29 cellular contexts compared by ENCODE assay signal in the genomic region with DNA sequence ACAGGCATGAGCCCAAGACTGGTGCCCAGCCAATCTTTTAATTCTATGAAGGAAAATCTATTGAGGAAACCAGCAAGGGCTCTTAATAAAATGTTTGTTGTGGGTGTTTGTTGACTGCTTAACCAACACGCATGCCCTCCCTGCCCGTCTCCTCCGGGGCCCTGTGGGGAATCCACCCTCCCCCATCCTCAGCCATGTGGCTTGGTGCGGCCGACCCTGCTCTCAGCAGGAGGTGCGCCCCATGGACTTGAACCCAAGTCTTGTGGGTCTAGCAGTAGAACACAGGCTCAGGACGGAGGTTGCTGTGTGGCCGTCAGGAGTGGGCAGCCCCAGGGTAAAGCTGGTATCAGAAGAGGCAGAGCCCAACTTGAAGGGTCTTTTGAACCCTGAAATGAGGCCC.
"Had no signal": no experiment of that assay in that cellular context is flagged by ENCODE, and none has a peak within 500 bp of the region (broad histone marks: within the 10 kb centered on the region; RNA-seq: fewer than 3 reads in every experiment).

No MANE protein-coding gene starts in this region.

- H3K4me3 ChIP-seq: ascending aorta, cardiac muscle cell had no signal

- H3K27ac ChIP-seq: ascending aorta, cardiac muscle cell, VCaP had no signal

- H3K27me3 ChIP-seq: ascending aorta, cardiac muscle cell had no signal

- H3K4me1 ChIP-seq: ascending aorta had no signal

- H3K9me3 ChIP-seq: ascending aorta had no signal

- ATAC-seq: activated CD4-positive, alpha-beta T cell treated with anti-CD3 and anti-CD28 coated beads for 36 hours; activated CD4-positive, CD25-positive, alpha-beta regulatory T cell treated with anti-CD3 and anti-CD28 coated beads, Interleukin-2, amount 50 U/mL, for 24 hours; activated CD8-positive, alpha-beta T cell treated with anti-CD3 and anti-CD28 coated beads, Interleukin-2, amount 10 ng/mL, durations not matched to agents 7 days and 5 days; activated naive CD8-positive, alpha-beta T cell treated with anti-CD3 and anti-CD28 coated beads, Interleukin-2, amount 50 U/mL, for 24 hours; WTC11 had no signal

- H3K36me3 ChIP-seq: ascending aorta, cardiac muscle cell had no signal

- DNase-seq: activated CD4-positive, alpha-beta memory T cell treated with anti-CD3 and anti-CD28 coated beads, Interleukin-2, amount 10 ng/mL, durations not matched to agents 7 days and 5 days; activated CD4-positive, alpha-beta T cell treated with anti-CD3 and anti-CD28 coated beads for 1 hour; activated CD4-positive, alpha-beta T cell treated with anti-CD3 and anti-CD28 coated beads for 36 hours; activated CD4-positive, alpha-beta T cell treated with anti-CD3 and anti-CD28 coated beads for 48 hours; activated CD4-positive, alpha-beta T cell treated with anti-CD3 and anti-CD28 coated beads, Interleukin-2, amount 10 ng/mL, durations not matched to agents 7 days and 5 days; activated CD4-positive, alpha-beta T cell treated with anti-CD3 and anti-CD28 coated beads, Interleukin-2, amount 50 U/mL, for 48 hours; activated CD4-positive, CD25-positive, alpha-beta regulatory T cell; activated CD8-positive, alpha-beta memory T cell treated with anti-CD3 and anti-CD28 coated beads, Interleukin-2, amount 50 U/mL, for 48 hours; activated CD8-positive, alpha-beta T cell treated with anti-CD3 and anti-CD28 coated beads, Interleukin-2, amount 10 ng/mL, durations not matched to agents 7 days and 5 days; activated effector memory CD4-positive, alpha-beta T cell treated with Interleukin-2 at 50 U/mL for 16 hours; activated gamma-delta T cell; activated naive CD4-positive, alpha-beta T cell treated with anti-CD3 and anti-CD28 coated beads, Interleukin-2, amount 10 ng/mL, durations not matched to agents 7 days and 5 days; activated naive CD4-positive, alpha-beta T cell treated with Interleukin-2 at 50 U/mL for 16 hours; activated naive CD8-positive, alpha-beta T cell treated with anti-CD3 and anti-CD28 coated beads, Interleukin-2, amount 10 ng/mL, durations not matched to agents 7 days and 5 days; activated naive CD8-positive, alpha-beta T cell treated with anti-CD3 and anti-CD28 coated beads, Interleukin-2, amount 50 U/mL, for 24 hours; activated T-cell treated with anti-CD3 and anti-CD28 coated beads, Interleukin-2, amount 50 U/mL, for 24 hours; activated T-cell treated with anti-CD3 and anti-CD28 coated beads, Interleukin-2, amount 50 U/mL, for 48 hours; amygdala; anterior cingulate cortex; caudate nucleus; cerebellar nuclear complex; T-helper 1 cell; T-helper 2 cell; T-helper 9 cell had no signal
